In the genomic region with DNA sequence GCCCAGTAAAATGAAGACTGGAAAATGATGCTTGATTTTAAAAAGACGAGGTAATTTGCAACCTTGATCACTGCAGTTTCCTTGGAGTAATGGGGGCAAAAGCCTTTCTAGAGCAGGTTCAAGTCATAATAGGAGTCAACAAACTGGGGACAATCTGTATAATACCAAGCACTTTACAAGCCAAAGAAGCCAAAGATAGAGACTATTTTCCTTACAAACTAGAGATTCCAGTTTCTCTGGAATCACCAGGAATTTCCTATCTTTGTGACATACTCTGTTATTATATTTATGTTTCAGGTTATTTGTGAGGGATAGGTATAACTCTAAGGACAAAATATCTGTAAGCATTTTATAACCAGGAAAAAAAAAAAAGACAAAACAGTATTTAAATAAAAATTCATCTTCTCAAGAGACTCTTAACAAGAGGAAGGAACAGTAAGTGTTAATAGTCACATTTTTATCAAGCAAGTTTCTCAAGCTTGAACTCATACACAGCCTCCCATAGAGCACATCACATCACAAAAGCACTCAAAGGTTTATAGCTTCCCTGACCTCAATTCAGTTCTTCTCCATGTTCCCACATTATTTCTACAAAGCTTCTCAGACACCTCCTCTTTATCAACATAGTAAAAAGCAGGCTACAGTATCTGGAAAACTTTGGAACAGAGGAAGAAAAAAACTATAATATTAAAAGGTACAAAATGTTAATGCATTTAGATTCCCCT, we compare ENCODE assay signal across 18 cellular contexts. TPM values are rescaled to one million over a fixed set of nuclear protein-coding genes. Genes with fewer than 3 reads are reported as not detected.
DNase-seq lines count a peak whose midpoint lies in the region; ATAC-seq and TF ChIP-seq lines count a peak whose summit lies in the region.
"Had no signal": no experiment of that assay in that cellular context is flagged by ENCODE, and none has a peak within 500 bp of the region (broad histone marks: within the 10 kb centered on the region; RNA-seq: fewer than 3 reads in every experiment).

No MANE protein-coding gene starts in this region.

- TF ChIP-seq CTCF in LNCaP clone FGC (IDR thresholded peaks at IDR 0.05; ENCODE audit: control insufficient read depth, extremely low read depth, insufficient read depth) (no peak), choroid plexus epithelial cell (conservative IDR thresholded peaks at IDR 0.05; ENCODE audit: low read depth, low read length) (no peak), mesothelial cell of epicardium (IDR thresholded peaks at IDR 0.05; ENCODE audit: unreplicated experiment) (no peak), foreskin keratinocyte (conservative IDR thresholded peaks at IDR 0.05) (no peak)

- H3K9me3 Mint-ChIP-seq in mesothelial cell of epicardium: peaks cover 14% of the 10 kb centered on the region
- H3K9me3 Mint-ChIP-seq in activated T-cell treated with anti-CD3 and anti-CD28 coated beads, Interleukin-2, amount 50 U/mL, for 24 hours: no peaks in the 10 kb centered on the region

- peak overlapping the region; percentile 6 for H3K27ac Mint-ChIP-seq in mesothelial cell of epicardium
- no peak overlapping the region for H3K27ac Mint-ChIP-seq in activated T-cell treated with anti-CD3 and anti-CD28 coated beads, Interleukin-2, amount 50 U/mL, for 24 hours

- no peaks in the 10 kb centered on the region for H3K27me3 ChIP-seq in foreskin keratinocyte
- H3K27me3 ChIP-seq: BLaER1 treated with 17β-estradiol and CSF1 and Interleukin-3, amounts not matched to agents 10 nM and 100 nM had no signal

- peaks cover 21% of the 10 kb centered on the region for H3K36me3 Mint-ChIP-seq in mesothelial cell of epicardium
- peaks cover 8% of the 10 kb centered on the region for H3K36me3 Mint-ChIP-seq in activated T-cell treated with anti-CD3 and anti-CD28 coated beads, Interleukin-2, amount 50 U/mL, for 24 hours (ENCODE audit: low read depth)

- DNase-seq in EH (ENCODE audit: low read depth) (peak; percentile 76), LNCaP clone FGC (ENCODE audit: low read depth) (peak; percentile 55), choroid plexus epithelial cell (ENCODE audit: low read depth) (peak; percentile 58), mesothelial cell of epicardium (ENCODE audit: low spot score in 2 of 2, unreplicated experiment in 2 of 2) (no peak), foreskin keratinocyte (no peak), Ammon's horn (ENCODE audit: low spot score) (no peak), NCI-H1694 (lab: John Stamatoyannopoulos, UW) (no peak)
- DNase-seq in activated T-cell treated with anti-CD3 and anti-CD28 coated beads, Interleukin-2, amount 50 U/mL, for 24 hours: no peak
- DNase-seq: AML-193; Calu3; CD4-positive, CD25-positive, alpha-beta regulatory T cell; DMS 273 treated with DMSO at 0.1 percent for 48 hours; DMS79 treated with DMSO at 0.1 percent for 48 hours; GDM1; HCEC 1CT had no signal

- H3K4me3 ChIP-seq in LNCaP clone FGC (ENCODE audit: low read depth, low read length) (no peak overlapping the region), choroid plexus epithelial cell (ENCODE audit: low read depth, low read length) (no peak overlapping the region)
- H3K4me3 ChIP-seq: BLaER1 treated with 17β-estradiol and CSF1 and Interleukin-3, amounts not matched to agents 10 nM and 100 nM had no signal

- H3K4me1 ChIP-seq in foreskin keratinocyte: no peaks in the 10 kb centered on the region

- no peak overlapping the region for H3K4me3 Mint-ChIP-seq in mesothelial cell of epicardium
- H3K4me3 Mint-ChIP-seq in activated T-cell treated with anti-CD3 and anti-CD28 coated beads, Interleukin-2, amount 50 U/mL, for 24 hours: no peak overlapping the region
- H3K4me3 Mint-ChIP-seq: CD4-positive, CD25-positive, alpha-beta regulatory T cell had no signal

- H3K27me3 Mint-ChIP-seq in mesothelial cell of epicardium (ENCODE audit: low read depth): no peaks in the 10 kb centered on the region
- H3K27me3 Mint-ChIP-seq in activated T-cell treated with anti-CD3 and anti-CD28 coated beads, Interleukin-2, amount 50 U/mL, for 24 hours: no peaks in the 10 kb centered on the region
- H3K27me3 Mint-ChIP-seq: CD4-positive, CD25-positive, alpha-beta regulatory T cell had no signal

- no peak overlapping the region for H3K27ac ChIP-seq in foreskin keratinocyte
- H3K27ac ChIP-seq: 22Rv1; BLaER1 treated with 17β-estradiol and CSF1 and Interleukin-3, amounts not matched to agents 10 nM and 100 nM; HL-60 had no signal

- peaks cover 16% of the 10 kb centered on the region for H3K4me1 Mint-ChIP-seq in mesothelial cell of epicardium
- peaks cover 21% of the 10 kb centered on the region for H3K4me1 Mint-ChIP-seq in activated T-cell treated with anti-CD3 and anti-CD28 coated beads, Interleukin-2, amount 50 U/mL, for 24 hours (ENCODE audit: low read depth)

- ATAC-seq in foreskin keratinocyte: no peak

RNA-seq across cellular contexts. Expression of a gene that starts 18.9 kb away (rescaled TPM):
- total RNA-seq in mesothelial cell of epicardium: 109 to 117 TPM (median 112 TPM) in 3 replicates
- total RNA-seq in foreskin keratinocyte: 42.0 and 51.6 TPM in 2 replicates
- 11.4 and 12.0 TPM in 2 replicates for polyA plus RNA-seq in foreskin keratinocyte

Comparison
In these comparisons a context has a peak if more than half of its experiments do, and no peak if none do; other contexts are left out.
1. DNase-seq: peak in EH (single experiment), LNCaP clone FGC (single experiment) and choroid plexus epithelial cell (single experiment); none in mesothelial cell of epicardium (0 of 2), activated T-cell treated with anti-CD3 and anti-CD28 coated beads, Interleukin-2, amount 50 U/mL, for 24 hours (single experiment), foreskin keratinocyte (0 of 2), Ammon's horn (single experiment) and NCI-H1694 (single experiment).